ENCODE assay signal across 10 cellular contexts in the genomic region with DNA sequence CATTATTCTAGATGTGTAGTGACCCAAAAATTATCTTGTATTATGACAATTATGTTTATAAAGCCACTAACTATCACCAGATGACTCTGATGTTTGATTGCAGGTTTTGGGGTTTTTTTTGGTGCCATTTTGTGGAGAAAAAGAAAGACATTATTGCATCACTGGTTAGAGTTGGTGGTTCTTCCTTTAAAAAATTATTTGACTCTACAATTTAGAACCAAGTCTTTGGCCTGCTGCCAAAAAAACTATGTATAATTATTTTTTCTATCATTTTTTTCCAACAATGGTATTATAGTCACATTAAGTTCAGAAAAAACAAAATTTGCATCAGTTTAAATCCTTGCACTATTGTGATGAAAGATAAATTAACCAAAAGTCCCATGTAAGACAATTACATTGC.
"Had no signal": no experiment of that assay in that cellular context is flagged by ENCODE, and none has a peak within 500 bp of the region (broad histone marks: within the 10 kb centered on the region; RNA-seq: fewer than 3 reads in every experiment).

No MANE protein-coding gene starts in this region.

- H3K36me3 ChIP-seq: HAP-1 had no signal

- H3K4me2 ChIP-seq: GM23338 had no signal

- H2AFZ ChIP-seq: GM23338 had no signal

- H3K4me3 ChIP-seq: GM23338, HAP-1 had no signal

- FAIRE-seq: H1, H54 had no signal

- DNase-seq: GOT3, H7, H9, HCEC 1CT, HFFc6 had no signal

- H3K4me1 ChIP-seq: HAP-1 had no signal

- ATAC-seq: HCT116 had no signal

- H3K9me3 ChIP-seq: HAP-1 had no signal
